24 cellular contexts compared by ENCODE assay signal in the genomic region with DNA sequence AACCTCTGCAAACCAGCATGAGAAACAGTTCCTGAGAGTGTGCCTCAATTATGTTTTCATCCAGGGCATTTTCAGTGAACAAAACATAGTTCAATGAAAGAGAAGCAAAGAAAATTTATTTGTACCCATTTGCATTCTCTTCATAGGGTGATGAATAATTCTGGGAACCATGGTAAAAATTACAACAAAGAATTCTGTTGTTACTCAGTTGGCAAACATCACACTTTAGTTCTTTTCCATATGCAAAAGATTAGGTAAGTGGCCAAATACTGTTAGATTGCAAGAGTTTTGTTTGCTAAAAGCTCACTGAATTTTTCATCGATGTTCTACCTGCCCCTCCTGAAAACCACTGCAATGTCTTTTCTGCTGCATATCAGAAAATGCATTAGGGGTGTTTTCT.
"Had no signal": no experiment of that assay in that cellular context is flagged by ENCODE, and none has a peak within 500 bp of the region (broad histone marks: within the 10 kb centered on the region; RNA-seq: fewer than 3 reads in every experiment).

No MANE protein-coding gene starts in this region.

- H3K9me3 ChIP-seq: body of pancreas, left ventricle myocardium inferior, pancreas, psoas muscle, sigmoid colon, uterus had no signal

- H3K27ac ChIP-seq: body of pancreas, coronary artery, left ventricle myocardium inferior, pancreas, psoas muscle, sigmoid colon, uterus had no signal

- H3K4me3 ChIP-seq: body of pancreas, coronary artery, left ventricle myocardium inferior, pancreas, psoas muscle, sigmoid colon, uterus had no signal

- H3K4me1 ChIP-seq: body of pancreas, left ventricle myocardium inferior, pancreas, psoas muscle, sigmoid colon, uterus had no signal

- H3K27me3 ChIP-seq: body of pancreas, pancreas, sigmoid colon, uterus had no signal

- ATAC-seq: activated CD8-positive, alpha-beta T cell treated with anti-CD3 and anti-CD28 coated beads for 36 hours; activated naive CD4-positive, alpha-beta T cell treated with anti-CD3 and anti-CD28 coated beads, Interleukin-2, amount 50 U/mL, for 72 hours; activated T-cell treated with anti-CD3 and anti-CD28 coated beads, Interleukin-2, amount 50 U/mL, for 4 hours; activated T-helper 17 cell treated with anti-CD3 and anti-CD28 coated beads, Interleukin-2, amount 50 U/mL, for 72 hours; body of pancreas; effector memory CD8-positive, alpha-beta T cell; naive thymus-derived CD4-positive, alpha-beta T cell; psoas muscle; stimulated activated effector memory CD8-positive, alpha-beta T cell treated with anti-CD3 and anti-CD28 coated beads, Interleukin-12 subunit alpha, Interleukin-12 subunit beta, amount 100 ng/mL, for 72 hours had no signal

- FAIRE-seq: frontal cortex, pancreas, small intestine had no signal

- H3K36me3 ChIP-seq: left ventricle myocardium inferior, pancreas, sigmoid colon, uterus had no signal

- DNase-seq: activated B cell treated with CpG ODN at 0.5 μM for 24 hours; activated CD4-positive, alpha-beta T cell treated with anti-CD3 and anti-CD28 coated beads, Interleukin-2, amount 50 U/mL, for 1 hour; activated CD8-positive, alpha-beta T cell treated with anti-CD3 and anti-CD28 coated beads for 36 hours; activated T-cell treated with anti-CD3 and anti-CD28 coated beads, Interleukin-2, amount 50 U/mL, for 4 hours; anterior cingulate cortex; body of pancreas; effector memory CD8-positive, alpha-beta T cell; erythroblast; islet precursor cell; left ventricle myocardium inferior; naive thymus-derived CD4-positive, alpha-beta T cell; nucleus accumbens; pancreas; psoas muscle; sigmoid colon; small intestine; stimulated activated CD4-positive, alpha-beta T cell treated with anti-CD3 and anti-CD28 coated beads, Interleukin-4, amount 100 ng/mL, for 24 hours; T-helper 2 cell; uterus had no signal
